Comparison of ENCODE assay signal across 8 cellular contexts in the genomic region with DNA sequence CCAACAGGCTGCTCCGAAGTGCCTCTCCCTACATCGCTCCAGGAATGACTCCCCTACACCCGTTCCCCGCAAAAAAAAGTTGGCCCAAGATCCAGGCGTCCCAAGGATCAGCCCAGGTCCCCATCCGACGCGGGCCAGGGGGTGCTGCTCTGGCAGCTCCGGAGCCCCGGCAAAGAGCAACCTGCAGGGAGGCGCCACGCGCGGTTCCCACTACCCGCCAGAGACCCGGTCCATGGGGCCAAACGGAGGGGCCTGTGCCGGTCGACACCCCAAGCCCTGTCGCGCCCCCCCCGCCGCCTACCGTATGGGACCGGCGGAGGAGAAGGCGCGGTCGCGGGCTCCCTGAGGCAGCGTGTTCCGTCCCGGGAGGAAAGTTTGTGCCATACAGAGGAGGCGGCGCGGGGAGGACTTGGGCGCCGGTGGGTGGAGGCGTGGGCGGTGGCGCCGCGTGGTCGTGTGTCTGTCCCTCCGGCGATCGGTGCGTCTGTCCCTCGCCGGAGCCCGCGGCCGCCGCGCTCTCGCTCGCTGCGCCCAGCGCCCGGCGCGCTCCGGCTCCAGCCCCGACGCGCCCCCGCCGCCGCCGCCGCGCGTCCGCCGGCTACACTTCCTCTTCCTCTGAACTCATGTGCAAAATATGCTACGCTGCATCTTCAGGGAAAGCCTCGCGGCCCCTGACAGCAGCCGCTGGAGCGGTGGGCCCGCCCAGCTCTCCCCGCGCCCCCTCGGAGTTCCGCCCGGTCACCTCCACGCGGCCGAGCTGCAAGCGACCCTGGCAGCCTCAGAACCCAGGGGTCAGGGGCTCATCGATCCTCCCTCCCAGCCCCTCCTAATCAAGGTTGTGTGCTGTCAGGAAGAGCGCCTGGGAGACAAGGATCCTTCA. TPM values are rescaled to one million over a fixed set of nuclear protein-coding genes. Genes with fewer than 3 reads are reported as not detected.
DNase-seq lines count a peak whose midpoint lies in the region; ATAC-seq and TF ChIP-seq lines count a peak whose summit lies in the region.

A gene with protein sequence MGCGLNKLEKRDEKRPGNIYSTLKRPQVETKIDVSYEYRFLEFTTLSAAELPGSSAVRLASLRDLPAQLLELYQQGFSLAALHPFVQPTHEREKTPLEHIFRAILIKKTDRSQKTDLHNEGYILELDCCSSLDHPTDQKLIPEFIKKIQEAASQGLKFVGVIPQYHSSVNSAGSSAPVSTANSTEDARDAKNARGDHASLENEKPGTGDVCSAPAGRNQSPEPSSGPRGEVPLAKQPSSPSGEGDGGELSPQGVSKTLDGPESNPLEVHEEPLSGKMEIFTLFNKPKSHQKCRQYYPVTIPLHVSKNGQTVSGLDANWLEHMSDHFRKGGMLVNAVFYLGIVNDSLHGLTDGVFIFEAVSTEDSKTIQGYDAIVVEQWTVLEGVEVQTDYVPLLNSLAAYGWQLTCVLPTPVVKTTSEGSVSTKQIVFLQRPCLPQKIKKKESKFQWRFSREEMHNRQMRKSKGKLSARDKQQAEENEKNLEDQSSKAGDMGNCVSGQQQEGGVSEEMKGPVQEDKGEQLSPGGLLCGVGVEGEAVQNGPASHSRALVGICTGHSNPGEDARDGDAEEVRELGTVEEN (minus strand): TSS at position 559 of the 880 bp plus-strand sequence. CDS start 19,830 bp downstream, outside the sequence.

- H3K9me3 ChIP-seq in right atrium auricular region: no peaks in the 10 kb centered on the region

- H3K27me3 ChIP-seq in right atrium auricular region (no peaks in the 10 kb centered on the region), rectal smooth muscle tissue (ENCODE audit: control insufficient read depth, insufficient read depth, low read length) (no peaks in the 10 kb centered on the region)

- peak within 1 kb of the TSS; percentile 92 for H3K27ac Mint-ChIP-seq in activated naive CD8-positive, alpha-beta T cell treated with anti-CD3 and anti-CD28 coated beads, Interleukin-2, amount 50 U/mL, for 24 hours

- H3K4me3 ChIP-seq in right atrium auricular region (peak within 1 kb of the TSS; percentile 60 to 73), rectal smooth muscle tissue (ENCODE audit: low read length) (peak within 1 kb of the TSS; percentile 82)

- POLR2A ChIA-PET in HEK293T (lab: Yijun Ruan, JAX): no interaction called here

- ATAC-seq in activated naive CD8-positive, alpha-beta T cell treated with anti-CD3 and anti-CD28 coated beads, Interleukin-2, amount 50 U/mL, for 24 hours: no peak
- no peak for ATAC-seq in GM19467 (IDR thresholded peaks at IDR 0.05; ENCODE audit: unreplicated experiment)
- no peak for ATAC-seq in GM21723 (IDR thresholded peaks at IDR 0.05; ENCODE audit: unreplicated experiment)

- CTCF ChIA-PET in HEK293T (lab: Yijun Ruan, JAX): interaction anchor here (1.5 kb wide), 1 partner anchor 223 kb away, joined by 6 read pairs; no protein-coding TSS in a partner anchor

- H3K9ac ChIP-seq in rectal smooth muscle tissue (ENCODE audit: low read length): peak within 1 kb of the TSS; percentile 42

- H3K36me3 ChIP-seq in right atrium auricular region (no peaks in the 10 kb centered on the region), rectal smooth muscle tissue (ENCODE audit: control insufficient read depth, insufficient read depth, low read length) (no peaks in the 10 kb centered on the region)

- H3K36me3 Mint-ChIP-seq in activated naive CD8-positive, alpha-beta T cell treated with anti-CD3 and anti-CD28 coated beads, Interleukin-2, amount 50 U/mL, for 24 hours (ENCODE audit: low read depth): peaks cover 27% of the 10 kb centered on the region

- H3K9me3 Mint-ChIP-seq in activated naive CD8-positive, alpha-beta T cell treated with anti-CD3 and anti-CD28 coated beads, Interleukin-2, amount 50 U/mL, for 24 hours: peaks cover 7% of the 10 kb centered on the region

- H3K27ac ChIP-seq in right atrium auricular region (peak within 1 kb of the TSS; percentile 81 to 85), rectal smooth muscle tissue (ENCODE audit: low read depth, low read length) (peak within 1 kb of the TSS; percentile 32)

- H3K4me1 Mint-ChIP-seq in activated naive CD8-positive, alpha-beta T cell treated with anti-CD3 and anti-CD28 coated beads, Interleukin-2, amount 50 U/mL, for 24 hours: peaks cover 83% of the 10 kb centered on the region

- H3K4me3 Mint-ChIP-seq in activated naive CD8-positive, alpha-beta T cell treated with anti-CD3 and anti-CD28 coated beads, Interleukin-2, amount 50 U/mL, for 24 hours: peak within 1 kb of the TSS; percentile 98

- TF ChIP-seq CTCF in right atrium auricular region (IDR thresholded peaks at IDR 0.05): no peak

- H3K4me1 ChIP-seq in right atrium auricular region (peaks cover 0 to 77% of the 10 kb centered on the region in 2 donors), rectal smooth muscle tissue (ENCODE audit: control insufficient read depth, insufficient read depth, low read length) (no peaks in the 10 kb centered on the region)

- H3K27me3 Mint-ChIP-seq in activated naive CD8-positive, alpha-beta T cell treated with anti-CD3 and anti-CD28 coated beads, Interleukin-2, amount 50 U/mL, for 24 hours: no peaks in the 10 kb centered on the region

- DNase-seq in Ammon's horn (ENCODE audit: low spot score): peak; percentile 34
- DNase-seq in HEK293T (ENCODE audit: extremely low spot score): peak; percentile 51
- DNase-seq in T-helper 1 cell: peak in 4 of 5 donors; percentile 17 to 63 (median 33)
- peak; percentile 63 for DNase-seq in activated naive CD8-positive, alpha-beta T cell treated with anti-CD3 and anti-CD28 coated beads, Interleukin-2, amount 50 U/mL, for 24 hours
- DNase-seq in right atrium auricular region (ENCODE audit: low spot score): no peak

TF ChIP-seq in HEK293T, 16 proteins besides CTCF, POLR2A, EP300 and RAD21:
- peak; percentile 43 for TF ChIP-seq L3MBTL2 (conservative IDR thresholded peaks at IDR 0.05)
- TF ChIP-seq SUZ12 (IDR thresholded peaks at IDR 0.05): no peak
- TF ChIP-seq LEF1 (IDR thresholded peaks at IDR 0.05; ENCODE audit: borderline replicate concordance): no peak
- TF ChIP-seq FOXM1 (IDR thresholded peaks at IDR 0.05; ENCODE audit: borderline replicate concordance): no peak
- no peak for TF ChIP-seq ZNF384 (IDR thresholded peaks at IDR 0.05)
- no peak for TF ChIP-seq FOXA1 (IDR thresholded peaks at IDR 0.05)
- TF ChIP-seq HDGF (IDR thresholded peaks at IDR 0.05; ENCODE audit: borderline replicate concordance): no peak

RNA-seq across cellular contexts. Expression of the gene that starts here (rescaled TPM):
- 10 to 100 TPM; 15.9 to 33.6 TPM for total RNA-seq in right atrium auricular region
